ENCODE assay signal across 24 cellular contexts in genomic region chr2:106168657-106169056, GRCh38. TPM values are rescaled to one million over a fixed set of nuclear protein-coding genes. Genes with fewer than 3 reads are reported as not detected.
DNase-seq lines count a peak whose midpoint lies in the region; ATAC-seq and TF ChIP-seq lines count a peak whose summit lies in the region.
"Had no signal": no experiment of that assay in that cellular context is flagged by ENCODE, and none has a peak within 500 bp of the region (broad histone marks: within the 10 kb centered on the region; RNA-seq: fewer than 3 reads in every experiment).

No MANE protein-coding gene starts in this region.

- no peaks in the 10 kb centered on the region for H3K27me3 ChIP-seq in BLaER1 treated with 17β-estradiol and CSF1 and Interleukin-3, amounts not matched to agents 10 nM and 100 nM
- no peaks in the 10 kb centered on the region for H3K27me3 ChIP-seq in CD4-positive, alpha-beta T cell (ENCODE audit: control insufficient read depth, insufficient read depth, low read length)
- H3K27me3 ChIP-seq in OCI-LY1 (ENCODE audit: insufficient read depth, low read length), result no peaks in the 10 kb centered on the region
- no peaks in the 10 kb centered on the region for H3K27me3 ChIP-seq in CD8-positive, alpha-beta memory T cell (ENCODE audit: insufficient read depth, low read length, poor library complexity, severe bottlenecking)
- no peaks in the 10 kb centered on the region for H3K27me3 ChIP-seq in PC-9 (ENCODE audit: insufficient read depth, low read depth)
- H3K27me3 ChIP-seq: body of pancreas, transverse colon had no signal

- no peaks in the 10 kb centered on the region for H3F3A ChIP-seq in OCI-LY1 (ENCODE audit: insufficient read depth, low read length)
- peaks cover 6% of the 10 kb centered on the region for H3F3A ChIP-seq in PC-9 (ENCODE audit: insufficient read depth, low read depth)

- H3K9me2 ChIP-seq in OCI-LY1 (ENCODE audit: low read depth, low read length) (no peaks in the 10 kb centered on the region), PC-9 (ENCODE audit: insufficient read depth) (no peaks in the 10 kb centered on the region)

- no peak for ATAC-seq in CD4-positive, alpha-beta T cell (ENCODE audit: poor library complexity)
- ATAC-seq: body of pancreas, mucosa of descending colon, right cardiac atrium had no signal

- no peak overlapping the region for H3K4me3 ChIP-seq in BLaER1 treated with 17β-estradiol and CSF1 and Interleukin-3, amounts not matched to agents 10 nM and 100 nM
- H3K4me3 ChIP-seq in OCI-LY1 (ENCODE audit: low read depth, low read length, poor library complexity, severe bottlenecking), result no peak overlapping the region
- no peak overlapping the region for H3K4me3 ChIP-seq in CD8-positive, alpha-beta memory T cell (ENCODE audit: low read length)
- H3K4me3 ChIP-seq in PC-9, result no peak overlapping the region
- H3K4me3 ChIP-seq: body of pancreas, lung, mucosa of descending colon, transverse colon had no signal

- H3K4me2 ChIP-seq in BLaER1 treated with 17β-estradiol and CSF1 and Interleukin-3, amounts not matched to agents 10 nM and 100 nM, result peak overlapping the region in 9 of 11 experiments; percentile 3 to 96 (median 81); a peak in 12 of 22 replicates
- H3K4me2 ChIP-seq in OCI-LY1 (ENCODE audit: low read length) (0 out of 2 replicates have a peak overlapping the region, but pooled peaks have one; percentile 17), PC-9 (no peak overlapping the region)

- intact Hi-C loops in CD4-positive, alpha-beta T cell (cut with DNase I, micrococcal nuclease), result no loop called here
- intact Hi-C loops in PC-9 (cut with micrococcal nuclease; ENCODE audit: unreplicated experiment), result no loop called here

- BruUV-seq in PC-9 (replicated peaks; lab: Mats Ljungman, UMichigan), result no TSS peak

- H3K36me3 ChIP-seq in BLaER1 treated with 17β-estradiol and CSF1 and Interleukin-3, amounts not matched to agents 10 nM and 100 nM, result peaks cover 0 to 38% (median 11%) of the 10 kb centered on the region in 11 experiments; a peak in 11 of 22 replicates
- no peaks in the 10 kb centered on the region for H3K36me3 ChIP-seq in OCI-LY1 (ENCODE audit: insufficient read depth, low read length)
- no peaks in the 10 kb centered on the region for H3K36me3 ChIP-seq in CD8-positive, alpha-beta memory T cell (ENCODE audit: insufficient read depth, low read length)
- H3K36me3 ChIP-seq in PC-9 (ENCODE audit: low read depth), result no peaks in the 10 kb centered on the region
- H3K36me3 ChIP-seq: transverse colon had no signal

- no peak for TF ChIP-seq CTCF in CD4-positive, alpha-beta T cell (IDR thresholded peaks at IDR 0.05)
- TF ChIP-seq CTCF in OCI-LY1 (IDR thresholded peaks at IDR 0.05; ENCODE audit: low read length) (no peak), PC-9 (conservative IDR thresholded peaks at IDR 0.05) (no peak)

- H3K4me3 Mint-ChIP-seq in CD4-positive, alpha-beta T cell, result no peak overlapping the region
- no peak overlapping the region for H3K4me3 Mint-ChIP-seq in CD8-positive, alpha-beta memory T cell
- H3K4me3 Mint-ChIP-seq: activated T-helper 1 cell treated with anti-CD3 and anti-CD28 coated beads, Interleukin-12 subunit alpha, Interleukin-12 subunit beta, Interleukin-2, Interleukin-4 antibody, amounts not matched to agents 30 ng/mL and 10 ng/mL and 1 ng/mL, durations not matched to agents 14 hours and 24 hours and 36 hours; neural crest cell had no signal

- peaks cover 91% of the 10 kb centered on the region for H3K4me1 Mint-ChIP-seq in CD4-positive, alpha-beta T cell (ENCODE audit: low read depth)
- peaks cover 55 to 89% (median 81%) of the 10 kb centered on the region in 3 donors for H3K4me1 Mint-ChIP-seq in CD8-positive, alpha-beta memory T cell

- no peaks in the 10 kb centered on the region for H3K9me3 ChIP-seq in BLaER1 treated with 17β-estradiol and CSF1 and Interleukin-3, amounts not matched to agents 10 nM and 100 nM (replicated peaks in 1 of 11)
- H3K9me3 ChIP-seq in CD4-positive, alpha-beta T cell (ENCODE audit: control insufficient read depth, low read length), result no peaks in the 10 kb centered on the region
- H3K9me3 ChIP-seq in OCI-LY1 (ENCODE audit: low read length) (no peaks in the 10 kb centered on the region), PC-9 (ENCODE audit: insufficient read depth, low read depth) (no peaks in the 10 kb centered on the region)
- no peaks in the 10 kb centered on the region for H3K9me3 ChIP-seq in CD8-positive, alpha-beta memory T cell (ENCODE audit: low read length)
- H3K9me3 ChIP-seq: body of pancreas, mucosa of descending colon, transverse colon had no signal

- no peaks in the 10 kb centered on the region for H3K9me3 Mint-ChIP-seq in CD4-positive, alpha-beta T cell
- no peaks in the 10 kb centered on the region for H3K9me3 Mint-ChIP-seq in CD8-positive, alpha-beta memory T cell
- H3K9me3 Mint-ChIP-seq: activated T-helper 1 cell treated with anti-CD3 and anti-CD28 coated beads, Interleukin-12 subunit alpha, Interleukin-12 subunit beta, Interleukin-2, Interleukin-4 antibody, amounts not matched to agents 30 ng/mL and 10 ng/mL and 1 ng/mL, durations not matched to agents 14 hours and 24 hours and 36 hours; IgD-negative memory B cell; neural crest cell had no signal

- H3K27ac ChIP-seq in BLaER1 treated with 17β-estradiol and CSF1 and Interleukin-3, amounts not matched to agents 10 nM and 100 nM, result peak overlapping the region in 2 of 11 experiments; percentile 5 to 12; a peak in 1 of 22 replicates
- no peak overlapping the region for H3K27ac ChIP-seq in CD4-positive, alpha-beta T cell (ENCODE audit: low read depth, low read length)
- H3K27ac ChIP-seq in OCI-LY1 (ENCODE audit: low read depth, low read length, poor library complexity, severe bottlenecking), result peak overlapping the region; percentile 77
- no peak overlapping the region for H3K27ac ChIP-seq in CD8-positive, alpha-beta memory T cell (ENCODE audit: low read depth, low read length)
- no peak overlapping the region for H3K27ac ChIP-seq in PC-9
- H3K27ac ChIP-seq: body of pancreas, parathyroid adenoma, transverse colon had no signal

- peaks cover 7% of the 10 kb centered on the region for H3K36me3 Mint-ChIP-seq in CD4-positive, alpha-beta T cell (ENCODE audit: low read depth)
- H3K36me3 Mint-ChIP-seq in CD8-positive, alpha-beta memory T cell, result peaks cover 0 to 16% (median 6%) of the 10 kb centered on the region in 3 donors

- CTCF ChIA-PET in CD4-positive, alpha-beta T cell (lab: Charles Lee), result no interaction called here
- CTCF ChIA-PET in CD8-positive, alpha-beta memory T cell (lab: Charles Lee), result no interaction called here
- CTCF ChIA-PET in PC-9 (lab: Charles Lee), result no interaction called here

- H3K4me1 ChIP-seq in BLaER1 treated with 17β-estradiol and CSF1 and Interleukin-3, amounts not matched to agents 10 nM and 100 nM, result peaks cover 24 to 98% (median 91%) of the 10 kb centered on the region in 10 experiments
- H3K4me1 ChIP-seq in OCI-LY1 (ENCODE audit: insufficient read depth, low read length, severe bottlenecking), result peaks cover 33% of the 10 kb centered on the region
- peaks cover 51% of the 10 kb centered on the region for H3K4me1 ChIP-seq in CD8-positive, alpha-beta memory T cell (ENCODE audit: insufficient read depth, low read length)
- peaks cover 17% of the 10 kb centered on the region for H3K4me1 ChIP-seq in PC-9 (replicated peaks; ENCODE audit: insufficient read depth)
- H3K4me1 ChIP-seq: body of pancreas, parathyroid adenoma, transverse colon had no signal

- POLR2A ChIA-PET in CD4-positive, alpha-beta T cell (lab: Charles Lee), result interaction anchor here (2.8 kb wide), 1 partner anchor 8 kb away, joined by 14 read pairs; no protein-coding TSS in a partner anchor
- POLR2A ChIA-PET in CD8-positive, alpha-beta memory T cell (lab: Charles Lee), result no interaction called here
- POLR2A ChIA-PET in PC-9 (lab: Charles Lee; ENCODE audit: unreplicated experiment), result no interaction called here

- peaks cover 4 to 97% (median 80%) of the 10 kb centered on the region in 11 experiments; a peak in 19 of 22 replicates for H4K20me1 ChIP-seq in BLaER1 treated with 17β-estradiol and CSF1 and Interleukin-3, amounts not matched to agents 10 nM and 100 nM
- H4K20me1 ChIP-seq in OCI-LY1 (ENCODE audit: insufficient read depth, low read length), result no peaks in the 10 kb centered on the region
- H4K20me1 ChIP-seq in PC-9 (ENCODE audit: insufficient read depth), result peaks cover 3% of the 10 kb centered on the region; the same call in 1 of the 2 replicates

- H3K9ac ChIP-seq in BLaER1 treated with 17β-estradiol and CSF1 and Interleukin-3, amounts not matched to agents 10 nM and 100 nM, result no peak overlapping the region
- H3K9ac ChIP-seq in OCI-LY1 (ENCODE audit: low read length), result no peak overlapping the region
- H3K9ac ChIP-seq: parathyroid adenoma had no signal

- no peaks in the 10 kb centered on the region for H3K79me2 ChIP-seq in OCI-LY1 (ENCODE audit: insufficient read depth, low read length)
- H3K79me2 ChIP-seq in PC-9 (ENCODE audit: low read depth), result peaks cover 60% of the 10 kb centered on the region; the same call in 1 of the 2 replicates

- peak overlapping the region; percentile 52 for H3K27ac Mint-ChIP-seq in CD4-positive, alpha-beta T cell
- peak overlapping the region in 4 of 8 donors; percentile 7 to 86 (median 54) for H3K27ac Mint-ChIP-seq in CD8-positive, alpha-beta memory T cell
- H3K27ac Mint-ChIP-seq: activated T-helper 1 cell treated with anti-CD3 and anti-CD28 coated beads, Interleukin-12 subunit alpha, Interleukin-12 subunit beta, Interleukin-2, Interleukin-4 antibody, amounts not matched to agents 30 ng/mL and 10 ng/mL and 1 ng/mL, durations not matched to agents 14 hours and 24 hours and 36 hours had no signal

- H3K27me3 Mint-ChIP-seq in CD4-positive, alpha-beta T cell, result no peaks in the 10 kb centered on the region
- no peaks in the 10 kb centered on the region for H3K27me3 Mint-ChIP-seq in CD8-positive, alpha-beta memory T cell
- H3K27me3 Mint-ChIP-seq: IgD-negative memory B cell had no signal

- H2AFZ ChIP-seq in OCI-LY1 (ENCODE audit: low read length), result no peak overlapping the region
- no peak overlapping the region for H2AFZ ChIP-seq in PC-9
- H2AFZ ChIP-seq: parathyroid adenoma had no signal

- no peak for DNase-seq in CD4-positive, alpha-beta T cell
- peak; percentile 8 for DNase-seq in fibroblast of peridontal ligament (ENCODE audit: extremely low read depth)
- no peak for DNase-seq in CD8-positive, alpha-beta memory T cell
- no peak for DNase-seq in PC-9
- no peak for DNase-seq in D341Med (ENCODE audit: low spot score)
- DNase-seq: body of pancreas; cerebellar nuclear complex; DMS79; GF-D8; HCEC 1CT; head of caudate nucleus; kidney glomerular epithelial cell; mucosa of descending colon; NCI-H1417 treated with DMSO at 0.1 percent for 48 hours; right cardiac atrium; stimulated activated CD4-positive, alpha-beta T cell treated with anti-CD3 and anti-CD28 coated beads, Interleukin-12 subunit alpha, Interleukin-12 subunit beta, amount 100 ng/mL, for 4 hours; transverse colon had no signal

RNA-seq across cellular contexts. Expression of gene UXS1, which starts 25.4 kb away (rescaled TPM):
- total RNA-seq in CD4-positive, alpha-beta T cell, result 10 to 100 TPM; 59.3 to 67.1 TPM
- total RNA-seq in CD8-positive, alpha-beta memory T cell, result 10 to 100 TPM; 47.2 to 51.6 TPM
- polyA plus RNA-seq in CD8-positive, alpha-beta memory T cell, result 76.1 TPM
- total RNA-seq in PC-9 (2021), result 61.3 and 65.6 TPM in 2 replicates
